Comparison of ENCODE assay signal across 17 cellular contexts in the genomic region with DNA sequence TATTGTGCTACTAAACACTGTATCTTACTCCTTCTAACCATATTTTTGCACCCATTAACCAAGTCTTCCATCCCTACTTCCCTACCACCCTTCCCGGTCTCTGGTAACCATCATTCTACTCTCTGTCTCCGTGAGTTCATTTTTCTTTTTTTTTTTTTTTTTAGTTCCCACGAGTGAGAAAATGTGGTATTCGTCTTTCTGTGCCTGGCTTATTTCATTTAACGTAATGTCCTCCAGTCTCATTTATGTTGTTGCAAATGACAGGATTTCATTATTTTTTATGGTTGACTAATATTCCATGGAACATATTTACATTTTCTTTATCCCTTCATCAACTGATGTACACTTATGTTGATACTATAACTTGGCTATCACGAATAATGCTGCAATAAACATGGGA. TPM values are rescaled to one million over a fixed set of nuclear protein-coding genes. Genes with fewer than 3 reads are reported as not detected.
A peak's percentile ranks its signal among the peaks of the same experiment; 100 is the strongest.
DNase-seq lines count a peak whose midpoint lies in the region; ATAC-seq and TF ChIP-seq lines count a peak whose summit lies in the region.
"Had no signal": no experiment of that assay in that cellular context is flagged by ENCODE, and none has a peak within 500 bp of the region (broad histone marks: within the 10 kb centered on the region; RNA-seq: fewer than 3 reads in every experiment).

No MANE protein-coding gene starts in this region.

- H3K27me3 Mint-ChIP-seq in endothelial cell (ENCODE audit: unreplicated experiment): peaks cover 10% of the 10 kb centered on the region
- peaks cover 45% of the 10 kb centered on the region for H3K27me3 Mint-ChIP-seq in activated T-cell treated with anti-CD3 and anti-CD28 coated beads, Interleukin-2, amount 50 U/mL, for 24 hours
- peaks cover 3% of the 10 kb centered on the region for H3K27me3 Mint-ChIP-seq in activated CD8-positive, alpha-beta T cell treated with anti-CD3 and anti-CD28 coated beads, Interleukin-2, amount 10 ng/mL, durations not matched to agents 7 days and 5 days (ENCODE audit: low read depth)

- no peaks in the 10 kb centered on the region for H3K9me3 ChIP-seq in RWPE2 (ENCODE audit: severe bottlenecking)
- H3K9me3 ChIP-seq: Caco-2 had no signal

- peaks cover 45% of the 10 kb centered on the region for H3K36me3 Mint-ChIP-seq in endothelial cell (ENCODE audit: low read depth, unreplicated experiment)
- no peaks in the 10 kb centered on the region for H3K36me3 Mint-ChIP-seq in activated T-cell treated with anti-CD3 and anti-CD28 coated beads, Interleukin-2, amount 50 U/mL, for 24 hours (ENCODE audit: low read depth)
- H3K36me3 Mint-ChIP-seq in activated CD8-positive, alpha-beta T cell treated with anti-CD3 and anti-CD28 coated beads, Interleukin-2, amount 10 ng/mL, durations not matched to agents 7 days and 5 days (ENCODE audit: low read depth): no peaks in the 10 kb centered on the region
- H3K36me3 Mint-ChIP-seq: CD8-positive, alpha-beta T cell had no signal

- H3K27ac ChIP-seq in RWPE2 (ENCODE audit: poor library complexity, severe bottlenecking): peak overlapping the region; percentile 78
- H3K27ac ChIP-seq: A549; BLaER1 treated with 17β-estradiol and CSF1 and Interleukin-3, amounts not matched to agents 10 nM and 100 nM; C4-2B had no signal

- H3K27me3 ChIP-seq in RWPE2 (ENCODE audit: insufficient read depth, poor library complexity, severe bottlenecking): no peaks in the 10 kb centered on the region

- H3K4me3 ChIP-seq in RWPE2 (ENCODE audit: severe bottlenecking): no peak overlapping the region
- H3K4me3 ChIP-seq: A549; BLaER1 treated with 17β-estradiol and CSF1 and Interleukin-3, amounts not matched to agents 10 nM and 100 nM had no signal

- no peak overlapping the region for H3K4me3 Mint-ChIP-seq in endothelial cell (ENCODE audit: unreplicated experiment)
- H3K4me3 Mint-ChIP-seq in activated T-cell treated with anti-CD3 and anti-CD28 coated beads, Interleukin-2, amount 50 U/mL, for 24 hours: no peak overlapping the region
- H3K4me3 Mint-ChIP-seq in activated CD8-positive, alpha-beta T cell treated with anti-CD3 and anti-CD28 coated beads, Interleukin-2, amount 10 ng/mL, durations not matched to agents 7 days and 5 days: no peak overlapping the region
- H3K4me3 Mint-ChIP-seq: B cell; CD4-positive, alpha-beta T cell; CD8-positive, alpha-beta T cell had no signal

- H3K9me3 Mint-ChIP-seq in endothelial cell (ENCODE audit: unreplicated experiment): no peaks in the 10 kb centered on the region
- H3K9me3 Mint-ChIP-seq in activated T-cell treated with anti-CD3 and anti-CD28 coated beads, Interleukin-2, amount 50 U/mL, for 24 hours: no peaks in the 10 kb centered on the region
- H3K9me3 Mint-ChIP-seq in activated CD8-positive, alpha-beta T cell treated with anti-CD3 and anti-CD28 coated beads, Interleukin-2, amount 10 ng/mL, durations not matched to agents 7 days and 5 days (ENCODE audit: insufficient read depth): no peaks in the 10 kb centered on the region
- H3K9me3 Mint-ChIP-seq: CD4-positive, alpha-beta T cell had no signal

- DNase-seq in RWPE2 (ENCODE audit: low spot score) (no peak), endothelial cell (ENCODE audit: low spot score) (no peak), NCI-H446 (lab: John Stamatoyannopoulos, UW) (no peak)
- DNase-seq in activated T-cell treated with anti-CD3 and anti-CD28 coated beads, Interleukin-2, amount 50 U/mL, for 24 hours: no peak
- DNase-seq in activated CD8-positive, alpha-beta T cell treated with anti-CD3 and anti-CD28 coated beads, Interleukin-2, amount 10 ng/mL, durations not matched to agents 7 days and 5 days: no peak
- DNase-seq: 8988T; AML-193; Caco-2; Calu3; CD4-positive, alpha-beta T cell; CD8-positive, alpha-beta T cell; DMS79 treated with DMSO at 0.1 percent for 48 hours; GF-D8 had no signal

- H3K36me3 ChIP-seq in RWPE2 (ENCODE audit: low read depth): peaks cover 46% of the 10 kb centered on the region
- H3K36me3 ChIP-seq: BLaER1 treated with 17β-estradiol and CSF1 and Interleukin-3, amounts not matched to agents 10 nM and 100 nM had no signal

- TF ChIP-seq CTCF in RWPE2 (IDR thresholded peaks at IDR 0.05; ENCODE audit: poor library complexity, severe bottlenecking) (no peak), endothelial cell (IDR thresholded peaks at IDR 0.05; ENCODE audit: unreplicated experiment) (no peak)

- peaks cover 27% of the 10 kb centered on the region for H3K4me1 ChIP-seq in RWPE2 (ENCODE audit: insufficient read depth, poor library complexity, severe bottlenecking)

- POLR2A ChIA-PET in activated CD8-positive, alpha-beta T cell treated with anti-CD3 and anti-CD28 coated beads, Interleukin-2, amount 10 ng/mL, durations not matched to agents 7 days and 5 days (lab: Charles Lee): no interaction called here

- peak overlapping the region; percentile 45 for H3K27ac Mint-ChIP-seq in endothelial cell (ENCODE audit: unreplicated experiment)
- no peak overlapping the region for H3K27ac Mint-ChIP-seq in activated T-cell treated with anti-CD3 and anti-CD28 coated beads, Interleukin-2, amount 50 U/mL, for 24 hours
- no peak overlapping the region for H3K27ac Mint-ChIP-seq in activated CD8-positive, alpha-beta T cell treated with anti-CD3 and anti-CD28 coated beads, Interleukin-2, amount 10 ng/mL, durations not matched to agents 7 days and 5 days
- H3K27ac Mint-ChIP-seq: B cell; CD4-positive, alpha-beta T cell; CD8-positive, alpha-beta T cell had no signal

- no peak for ATAC-seq in RWPE2 (ENCODE audit: low read depth)
- no peak for ATAC-seq in activated CD8-positive, alpha-beta T cell treated with anti-CD3 and anti-CD28 coated beads, Interleukin-2, amount 10 ng/mL, durations not matched to agents 7 days and 5 days
- ATAC-seq: CD8-positive, alpha-beta T cell had no signal

- CTCF ChIA-PET in activated CD8-positive, alpha-beta T cell treated with anti-CD3 and anti-CD28 coated beads, Interleukin-2, amount 10 ng/mL, durations not matched to agents 7 days and 5 days (lab: Charles Lee): no interaction called here

- peaks cover 32% of the 10 kb centered on the region for H3K4me1 Mint-ChIP-seq in endothelial cell (ENCODE audit: unreplicated experiment)
- H3K4me1 Mint-ChIP-seq in activated T-cell treated with anti-CD3 and anti-CD28 coated beads, Interleukin-2, amount 50 U/mL, for 24 hours (ENCODE audit: low read depth): no peaks in the 10 kb centered on the region
- H3K4me1 Mint-ChIP-seq in activated CD8-positive, alpha-beta T cell treated with anti-CD3 and anti-CD28 coated beads, Interleukin-2, amount 10 ng/mL, durations not matched to agents 7 days and 5 days (ENCODE audit: low read depth): no peaks in the 10 kb centered on the region
- H3K4me1 Mint-ChIP-seq: B cell had no signal

RNA-seq across cellular contexts. Expression of a gene that starts 31.7 kb away (rescaled TPM):
- total RNA-seq in endothelial cell (ENCODE audit: unreplicated experiment): 473 TPM
- total RNA-seq in activated CD8-positive, alpha-beta T cell treated with anti-CD3 and anti-CD28 coated beads, Interleukin-2, amount 10 ng/mL, durations not matched to agents 7 days and 5 days: not detected
- total RNA-seq: CD4-positive, alpha-beta T cell; CD8-positive, alpha-beta T cell had no signal

Comparison
In these comparisons a context has a peak if more than half of its experiments do, and no peak if none do; other contexts are left out.
1. RNA of a gene that starts 31.7 kb away (total RNA-seq): 473 TPM in endothelial cell (single experiment); not detected in activated CD8-positive, alpha-beta T cell treated with anti-CD3 and anti-CD28 coated beads, Interleukin-2, amount 10 ng/mL, durations not matched to agents 7 days and 5 days; every median in the first group is over 100 times any median in the second.